In the genomic region with DNA sequence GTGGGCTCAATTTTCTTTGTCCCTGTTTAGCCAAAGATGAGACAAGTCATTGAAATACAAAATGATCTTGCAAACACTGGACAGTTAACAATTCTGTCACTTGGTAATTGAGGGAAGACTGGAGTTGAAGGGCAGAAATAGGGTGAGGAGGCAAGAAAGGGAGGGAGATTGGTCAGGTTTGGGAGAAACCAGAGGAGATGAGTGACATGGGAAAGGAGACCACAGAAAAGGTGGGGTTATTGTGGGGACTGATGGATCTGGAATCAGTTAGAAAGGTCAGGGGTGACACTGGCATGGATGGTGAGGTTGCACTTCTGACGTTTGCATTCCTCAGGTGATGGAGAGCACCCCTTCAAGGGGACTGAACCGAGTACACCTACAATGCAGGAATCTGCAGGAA, we compare ENCODE assay signal across 8 cellular contexts. TPM values are rescaled to one million over a fixed set of nuclear protein-coding genes. Genes with fewer than 3 reads are reported as not detected.
DNase-seq lines count a peak whose midpoint lies in the region; ATAC-seq and TF ChIP-seq lines count a peak whose summit lies in the region.

No MANE protein-coding gene starts in this region.

- no peaks in the 10 kb centered on the region for H3K27me3 ChIP-seq in BJ (ENCODE audit: control insufficient read depth, insufficient read depth, low read length)
- H3K27me3 ChIP-seq in MM.1S (replicated peaks; ENCODE audit: insufficient read depth, low read length): no peaks in the 10 kb centered on the region
- H3K27me3 ChIP-seq in ectodermal cell (ENCODE audit: control insufficient read depth, insufficient read depth, low read length, poor library complexity, severe bottlenecking): no peaks in the 10 kb centered on the region

- peak overlapping the region; percentile 99 for H2AFZ ChIP-seq in MM.1S (ENCODE audit: low read length)

- DNase-seq in BJ (ENCODE audit: low read depth) (no peak), MM.1S (no peak), nephron progenitor cell (no peak), SW 1271 (lab: John Stamatoyannopoulos, UW) (no peak), erythroblast (lab: John Stamatoyannopoulos, UW) (no peak)

- H3K4me3 ChIP-seq in BJ (ENCODE audit: low read depth, low read length) (peak overlapping the region; percentile 77), MM.1S (ENCODE audit: low read length) (peak overlapping the region; percentile 100), ectodermal cell (ENCODE audit: insufficient read depth, low read depth, low read length) (peak overlapping the region; percentile 95)

- POLR2A ChIA-PET in BJ (lab: Charles Lee): no interaction called here

- H3K9me3 ChIP-seq in MM.1S (replicated peaks; ENCODE audit: insufficient read depth, low read length): no peaks in the 10 kb centered on the region
- no peaks in the 10 kb centered on the region for H3K9me3 ChIP-seq in ectodermal cell (ENCODE audit: control insufficient read depth, low read length)

- peaks cover 35% of the 10 kb centered on the region for H3K36me3 Mint-ChIP-seq in nephron progenitor cell (ENCODE audit: low read depth)

- no peaks in the 10 kb centered on the region for H4K20me1 ChIP-seq in MM.1S (ENCODE audit: insufficient read depth, low read length)

- TF ChIP-seq CTCF in BJ (IDR thresholded peaks at IDR 0.05; ENCODE audit: insufficient read depth, low read depth, low read length): no peak
- no peak for TF ChIP-seq CTCF in MM.1S (IDR thresholded peaks at IDR 0.05; ENCODE audit: low read length)
- no peak for TF ChIP-seq CTCF in nephron progenitor cell (IDR thresholded peaks at IDR 0.05)

- H3K27ac ChIP-seq in MM.1S (ENCODE audit: low read length): no peak overlapping the region
- H3K27ac ChIP-seq in ectodermal cell (ENCODE audit: insufficient read depth, low read depth, low read length, poor library complexity, severe bottlenecking): no peak overlapping the region

- H3K36me3 ChIP-seq in BJ (ENCODE audit: control insufficient read depth, insufficient read depth, low read length) (peaks cover 18% of the 10 kb centered on the region), MM.1S (replicated peaks; ENCODE audit: insufficient read depth, low read length) (no peaks in the 10 kb centered on the region), ectodermal cell (ENCODE audit: control insufficient read depth, insufficient read depth, low read length) (peaks cover 10% of the 10 kb centered on the region)

- ATAC-seq in GM19324 (IDR thresholded peaks at IDR 0.05; ENCODE audit: low FRiP score, unreplicated experiment) (no peak), GM19452 (IDR thresholded peaks at IDR 0.05; ENCODE audit: unreplicated experiment) (no peak)

- H3F3A ChIP-seq in MM.1S (ENCODE audit: insufficient read depth, low read length): no peaks in the 10 kb centered on the region

- 54 to 61% methylated on average over 2 of the region's 2 CpGs for WGBS in ectodermal cell, 2 experiments

- peaks cover 34% of the 10 kb centered on the region for H3K4me1 Mint-ChIP-seq in nephron progenitor cell

- peak overlapping the region; percentile 80 for H3K9ac ChIP-seq in MM.1S (ENCODE audit: low read length)

- peak overlapping the region; percentile 100 for H3K4me2 ChIP-seq in MM.1S (ENCODE audit: low read depth, low read length)

- peaks cover 6% of the 10 kb centered on the region for H3K4me1 ChIP-seq in MM.1S (ENCODE audit: low read length)
- H3K4me1 ChIP-seq in ectodermal cell (ENCODE audit: control insufficient read depth, insufficient read depth, low read length): peaks cover 12% of the 10 kb centered on the region

- H3K27me3 Mint-ChIP-seq in nephron progenitor cell (ENCODE audit: low read depth, poor library complexity): peaks cover 5% of the 10 kb centered on the region

- peak overlapping the region; percentile 100 for H3K4me3 Mint-ChIP-seq in nephron progenitor cell

- no peak for TF ChIP-seq POLR2A in erythroblast (IDR thresholded peaks at IDR 0.05; ENCODE audit: low read length)

- H3K9me3 Mint-ChIP-seq in nephron progenitor cell: no peaks in the 10 kb centered on the region

- no peak overlapping the region for H3K27ac Mint-ChIP-seq in nephron progenitor cell

- H3K9me2 ChIP-seq in MM.1S (replicated peaks; ENCODE audit: insufficient read depth, low read length): no peaks in the 10 kb centered on the region

- H3K79me2 ChIP-seq in MM.1S (ENCODE audit: low read length): peaks cover 10% of the 10 kb centered on the region

- CTCF ChIA-PET in BJ (lab: Yijun Ruan, JAX): interaction anchor here (1.3 to 12.2 kb wide), 5 partner anchors 24 to 171 kb away, joined by 3 to 194 read pairs (median 5); no protein-coding TSS in a partner anchor

RNA-seq across cellular contexts. Expression of gene GTF2H4, which starts 0.7 kb away (rescaled TPM):
- polyA plus RNA-seq in BJ (2011; rRNA removed): 24.9 and 28.2 TPM in 2 replicates
- 12.8 and 13.3 TPM in 2 replicates for polyA minus RNA-seq in BJ (2011; rRNA and poly(A)+ RNA removed)
- polyA plus RNA-seq in ectodermal cell (2013, experiment 1 of 4): 75.3 TPM
- 80.7 TPM for polyA plus RNA-seq in ectodermal cell (2013, experiment 2 of 4)
- 49.6 TPM for polyA plus RNA-seq in ectodermal cell (2013, experiment 3 of 4)
- 60.3 TPM for polyA plus RNA-seq in ectodermal cell (2013, experiment 4 of 4)

RNA-seq across cellular contexts. Expression of gene VARS2, which starts 5.3 kb away (rescaled TPM):
- 14.8 and 16.1 TPM in 2 replicates for polyA plus RNA-seq in BJ (2011; rRNA removed)
- 10.3 and 15.8 TPM in 2 replicates for polyA minus RNA-seq in BJ (2011; rRNA and poly(A)+ RNA removed)
- polyA plus RNA-seq in ectodermal cell (2013, experiment 1 of 4): 93.5 TPM
- polyA plus RNA-seq in ectodermal cell (2013, experiment 2 of 4): 91.2 TPM
- polyA plus RNA-seq in ectodermal cell (2013, experiment 3 of 4): 56.0 TPM
- 65.6 TPM for polyA plus RNA-seq in ectodermal cell (2013, experiment 4 of 4)

RNA-seq across cellular contexts. Expression of gene SFTA2, which starts 23.3 kb away (rescaled TPM):
- not detected in 2 replicates for polyA plus RNA-seq in BJ (2011; rRNA removed)
- not detected in 2 replicates for polyA minus RNA-seq in BJ (2011; rRNA and poly(A)+ RNA removed)
- polyA plus RNA-seq in ectodermal cell (2013, experiment 1 of 4): not detected
- not detected for polyA plus RNA-seq in ectodermal cell (2013, experiment 2 of 4)
- not detected for polyA plus RNA-seq in ectodermal cell (2013, experiment 3 of 4)
- polyA plus RNA-seq in ectodermal cell (2013, experiment 4 of 4): not detected

RNA-seq across cellular contexts. Expression of gene DDR1, which starts 24.4 kb away (rescaled TPM):
- polyA plus RNA-seq in BJ (2011; rRNA removed): 10.6 and 17.0 TPM in 2 replicates
- 15.0 and 29.9 TPM in 2 replicates for polyA minus RNA-seq in BJ (2011; rRNA and poly(A)+ RNA removed)
- 199 TPM for polyA plus RNA-seq in ectodermal cell (2013, experiment 1 of 4)
- polyA plus RNA-seq in ectodermal cell (2013, experiment 2 of 4): 192 TPM
- polyA plus RNA-seq in ectodermal cell (2013, experiment 3 of 4): 170 TPM
- 192 TPM for polyA plus RNA-seq in ectodermal cell (2013, experiment 4 of 4)

RNA-seq across cellular contexts. Expression of gene MUCL3, which starts 32.1 kb away (rescaled TPM):
- polyA plus RNA-seq in BJ (2011; rRNA removed): not detected in 2 replicates
- polyA minus RNA-seq in BJ (2011; rRNA and poly(A)+ RNA removed): not detected in 2 replicates
- polyA plus RNA-seq in ectodermal cell (2013, experiment 1 of 4): 0.11 TPM
- polyA plus RNA-seq in ectodermal cell (2013, experiment 2 of 4): 0.23 TPM
- polyA plus RNA-seq in ectodermal cell (2013, experiment 3 of 4): 0.16 TPM
- polyA plus RNA-seq in ectodermal cell (2013, experiment 4 of 4): 0.24 TPM
